12 cellular contexts compared by ENCODE assay signal in the genomic region with DNA sequence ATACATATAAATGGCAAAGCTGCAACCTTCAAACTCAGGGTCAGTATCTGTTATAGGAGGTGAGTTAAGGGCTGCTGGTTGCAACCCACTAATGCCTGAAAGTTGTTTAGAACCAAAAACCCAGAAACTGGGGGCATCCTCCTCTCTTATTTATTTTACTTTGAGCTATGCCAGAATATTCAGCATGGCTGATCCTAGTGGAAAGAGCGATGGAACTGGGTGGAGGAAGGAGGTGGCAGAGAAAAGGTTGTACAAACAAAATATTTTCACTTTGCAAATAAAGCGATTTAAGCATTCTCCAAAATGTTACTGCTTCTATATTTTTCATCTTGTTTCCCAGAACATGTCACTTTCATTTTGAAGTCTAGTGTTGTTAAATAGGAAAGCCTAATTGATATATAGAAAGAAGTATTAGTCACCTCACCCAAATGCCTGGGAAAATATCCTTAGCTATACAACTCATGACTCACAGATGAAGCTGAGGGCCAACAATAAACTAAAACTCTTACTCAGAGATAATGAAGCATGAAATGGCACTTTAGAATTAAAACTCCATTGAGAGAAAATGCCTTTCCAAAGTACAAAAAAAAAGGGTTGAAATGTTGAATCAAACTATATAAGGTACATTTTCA.
A peak's percentile ranks its signal among the peaks of the same experiment; 100 is the strongest.
DNase-seq lines count a peak whose midpoint lies in the region; ATAC-seq and TF ChIP-seq lines count a peak whose summit lies in the region.
"Had no signal": no experiment of that assay in that cellular context is flagged by ENCODE, and none has a peak within 500 bp of the region (broad histone marks: within the 10 kb centered on the region; RNA-seq: fewer than 3 reads in every experiment).

No MANE protein-coding gene starts in this region.

- H3K4me3 ChIP-seq in mammary epithelial cell (replicated peaks in 1 of 3; ENCODE audit: insufficient read depth in 1 of 3, low read depth in 2 of 3, low read length in 3 of 3), result no peak overlapping the region
- H3K4me3 ChIP-seq in left lung, result no peak overlapping the region
- H3K4me3 ChIP-seq in colonic mucosa, result no peak overlapping the region

- no peaks in the 10 kb centered on the region for H3K79me2 ChIP-seq in mammary epithelial cell (ENCODE audit: insufficient read depth, low read length)

- H3K27me3 ChIP-seq in mammary epithelial cell (ENCODE audit: insufficient read depth, low read length), result no peaks in the 10 kb centered on the region
- H3K27me3 ChIP-seq in left lung, result no peaks in the 10 kb centered on the region
- no peaks in the 10 kb centered on the region for H3K27me3 ChIP-seq in colonic mucosa

- peak overlapping the region; percentile 61 for H3K4me2 ChIP-seq in mammary epithelial cell (ENCODE audit: insufficient read depth, low read depth, low read length)

- no peak overlapping the region for H2AFZ ChIP-seq in mammary epithelial cell (ENCODE audit: low read depth, low read length)

- no TSS peak for BruUV-seq in mammary epithelial cell (replicated peaks; lab: Mats Ljungman, UMichigan)

- no peak for TF ChIP-seq CTCF in mammary epithelial cell (conservative IDR thresholded peaks at IDR 0.05 in 1 of 2, IDR thresholded peaks at IDR 0.05 in 1 of 2; ENCODE audit: extremely low read depth in 1 of 2, insufficient read depth in 1 of 2, low read depth in 1 of 2, low read length in 2 of 2)
- no peak for TF ChIP-seq CTCF in left lung (IDR thresholded peaks at IDR 0.05)
- TF ChIP-seq CTCF in colonic mucosa (IDR thresholded peaks at IDR 0.05), result no peak

- intact Hi-C loops in mammary epithelial cell (cut with micrococcal nuclease) (no loop called here), left lung (cut with DNase I) (no loop called here), colonic mucosa (cut with DNase I) (no loop called here)

- H3K9ac ChIP-seq in mammary epithelial cell (ENCODE audit: insufficient read depth, low read length) (no peak overlapping the region), colonic mucosa (ENCODE audit: low read depth in 2 of 2, low read length in 2 of 2) (no peak overlapping the region)

- no peaks in the 10 kb centered on the region for H4K20me1 ChIP-seq in mammary epithelial cell (ENCODE audit: insufficient read depth, low read length)

- no peaks in the 10 kb centered on the region for H3K9me3 ChIP-seq in mammary epithelial cell (replicated peaks; ENCODE audit: insufficient read depth, low read length)
- H3K9me3 ChIP-seq in left lung, result no peaks in the 10 kb centered on the region
- H3K9me3 ChIP-seq in colonic mucosa, result no peaks in the 10 kb centered on the region

- H3K27ac ChIP-seq in mammary epithelial cell (ENCODE audit: insufficient read depth, low read depth, low read length) (peak overlapping the region; percentile 54), left lung (no peak overlapping the region), colonic mucosa (no peak overlapping the region)

- WGBS in mammary epithelial cell (ENCODE audit: low coverage, missing lambda C conversion rate), result 89% methylated on average over 2 of the region's 2 CpGs

- H3K36me3 ChIP-seq in mammary epithelial cell (ENCODE audit: insufficient read depth, low read length) (no peaks in the 10 kb centered on the region), left lung (no peaks in the 10 kb centered on the region), colonic mucosa (no peaks in the 10 kb centered on the region)

- dilution Hi-C loops in mammary epithelial cell (cut with HindIII; ENCODE audit: low sequenced_read_pairs), result no loop called here

- in situ Hi-C loops in mammary epithelial cell (cut with MboI; ENCODE audit: low sequenced_read_pairs in 2 of 2), result no loop called here

- H3K4me1 ChIP-seq in mammary epithelial cell (ENCODE audit: insufficient read depth, low read length) (peaks cover 22% of the 10 kb centered on the region), left lung (peaks cover 0 to 4% of the 10 kb centered on the region in 2 donors), colonic mucosa (no peaks in the 10 kb centered on the region)

- DNase-seq in COLO829 (ENCODE audit: low spot score) (peak; percentile 48), LoVo (ENCODE audit: low spot score) (peak; percentile 40), mammary epithelial cell (peak; percentile 78), left lung (no peak), colonic mucosa (no peak), SK-N-DZ (ENCODE audit: low spot score) (no peak), HK-2 (ENCODE audit: unreplicated experiment) (no peak)
- DNase-seq: activated gamma-delta T cell treated with Interleukin-2 at 50 U/mL for 16 hours; stimulated activated naive CD4-positive, alpha-beta T cell had no signal

- ATAC-seq in left lung, result peak; percentile 22
- ATAC-seq in GM18498 (IDR thresholded peaks at IDR 0.05; ENCODE audit: unreplicated experiment), result no peak
- ATAC-seq: natural killer cell treated with Interleukin-12 subunit alpha and Interleukin-12 subunit beta and Interleukin-15 and Interleukin-18, amount 100 ng/mL, for 72 hours; WTC11 had no signal

- CTCF ChIA-PET in mammary epithelial cell (lab: Charles Lee; ENCODE audit: low non-redundant PET), result no interaction called here

Comparison
In these comparisons a context has a peak if more than half of its experiments do, and no peak if none do; other contexts are left out.
1. DNase-seq: peak in COLO829 (single experiment), LoVo (single experiment) and mammary epithelial cell (single experiment); none in left lung (0 of 2), colonic mucosa (single experiment), SK-N-DZ (single experiment) and HK-2 (single experiment).